Comparison of ENCODE assay signal across 10 cellular contexts in genomic region chr16:49183911-49184310, GRCh38.
DNase-seq lines count a peak whose midpoint lies in the region; ATAC-seq and TF ChIP-seq lines count a peak whose summit lies in the region.
"Had no signal": no experiment of that assay in that cellular context is flagged by ENCODE, and none has a peak within 500 bp of the region (broad histone marks: within the 10 kb centered on the region; RNA-seq: fewer than 3 reads in every experiment).

No MANE protein-coding gene starts in this region.

- H3K9ac ChIP-seq in mesendoderm (ENCODE audit: low read length) = no peak overlapping the region

- H3K79me2 ChIP-seq in mesendoderm (ENCODE audit: control insufficient read depth, insufficient read depth, low read length) = no peaks in the 10 kb centered on the region

- no peaks in the 10 kb centered on the region for H3K36me3 ChIP-seq in Peyer's patch
- no peaks in the 10 kb centered on the region for H3K36me3 ChIP-seq in mesendoderm (ENCODE audit: control insufficient read depth, insufficient read depth, low read length)
- H3K36me3 ChIP-seq: brain microvascular endothelial cell had no signal

- H3K27ac ChIP-seq in Peyer's patch = no peak overlapping the region
- no peak overlapping the region for H3K27ac ChIP-seq in mesendoderm (ENCODE audit: low read depth, low read length)
- H3K27ac ChIP-seq: brain microvascular endothelial cell, HL-60 had no signal

- no peak overlapping the region for H3K18ac ChIP-seq in mesendoderm (ENCODE audit: low read length)

- no CpG with 5 or more reads among the region's 5 CpGs for WGBS in mesendoderm (ENCODE audit: extremely low coverage, insufficient coverage, low lambda C conversion rate)

- no peak overlapping the region for H3K27ac Mint-ChIP-seq in stimulated activated memory B cell treated with anti-CD40 and anti-IgM and Interleukin-4, amounts not matched to agents 10 μg/mL and 1 μg/mL and 100 μg/mL, for 72 hours

- ATAC-seq in stimulated activated memory B cell treated with anti-CD40 and anti-IgM and Interleukin-4, amounts not matched to agents 10 μg/mL and 1 μg/mL and 100 μg/mL, for 72 hours = no peak
- no peak for ATAC-seq in HG03442 (IDR thresholded peaks at IDR 0.05; ENCODE audit: unreplicated experiment)

- no peak overlapping the region for H3K4ac ChIP-seq in mesendoderm (ENCODE audit: low read depth, low read length)

- peak in 4 of 6 experiments; percentile 8 to 59 (median 54) for TF ChIP-seq CTCF in Peyer's patch (IDR thresholded peaks at IDR 0.05)

- no peak for TF ChIP-seq POLR2A in Peyer's patch (IDR thresholded peaks at IDR 0.05)

- no peak overlapping the region for H2BK5ac ChIP-seq in mesendoderm (ENCODE audit: low read length)

- H3K4me3 Mint-ChIP-seq in stimulated activated memory B cell treated with anti-CD40 and anti-IgM and Interleukin-4, amounts not matched to agents 10 μg/mL and 1 μg/mL and 100 μg/mL, for 72 hours = no peak overlapping the region

- no peaks in the 10 kb centered on the region for H3K36me3 Mint-ChIP-seq in stimulated activated memory B cell treated with anti-CD40 and anti-IgM and Interleukin-4, amounts not matched to agents 10 μg/mL and 1 μg/mL and 100 μg/mL, for 72 hours

- no peaks in the 10 kb centered on the region for H3K9me3 ChIP-seq in Peyer's patch

- peak in 2 of 3 experiments; percentile 26 to 51 for DNase-seq in NCI-H1417 (lab: John Stamatoyannopoulos, UW)
- no peak for DNase-seq in NCI-H1417 treated with DMSO at 0.1 percent for 48 hours (lab: John Stamatoyannopoulos, UW)
- peak; percentile 30 for DNase-seq in HuH-7 (ENCODE audit: low spot score)
- DNase-seq in Peyer's patch = peak in 2 of 3 donors; percentile 55 to 58
- peak; percentile 64 for DNase-seq in mesendoderm
- DNase-seq in cerebellum (ENCODE audit: low spot score) = no peak
- DNase-seq: brain microvascular endothelial cell had no signal

- no peaks in the 10 kb centered on the region for H3K27me3 Mint-ChIP-seq in stimulated activated memory B cell treated with anti-CD40 and anti-IgM and Interleukin-4, amounts not matched to agents 10 μg/mL and 1 μg/mL and 100 μg/mL, for 72 hours

- H3K27me3 ChIP-seq in Peyer's patch (no peaks in the 10 kb centered on the region), mesendoderm (ENCODE audit: insufficient read depth, low read length, poor library complexity) (no peaks in the 10 kb centered on the region)
- H3K27me3 ChIP-seq: brain microvascular endothelial cell had no signal

- no peaks in the 10 kb centered on the region for H3K79me1 ChIP-seq in mesendoderm (ENCODE audit: low read length)

- H3K4me1 Mint-ChIP-seq in stimulated activated memory B cell treated with anti-CD40 and anti-IgM and Interleukin-4, amounts not matched to agents 10 μg/mL and 1 μg/mL and 100 μg/mL, for 72 hours = no peaks in the 10 kb centered on the region

- H3K4me3 ChIP-seq in Peyer's patch (no peak overlapping the region), mesendoderm (ENCODE audit: low read length) (no peak overlapping the region)

- H3K4me2 ChIP-seq in mesendoderm (ENCODE audit: low read length) = no peak overlapping the region

- H4K8ac ChIP-seq in mesendoderm (ENCODE audit: low read depth, low read length) = no peak overlapping the region

- peaks cover 3% of the 10 kb centered on the region for H3K9me3 Mint-ChIP-seq in stimulated activated memory B cell treated with anti-CD40 and anti-IgM and Interleukin-4, amounts not matched to agents 10 μg/mL and 1 μg/mL and 100 μg/mL, for 72 hours

- H2BK120ac ChIP-seq in mesendoderm (ENCODE audit: low read depth, low read length) = no peak overlapping the region

- no peak overlapping the region for H3K23ac ChIP-seq in mesendoderm (ENCODE audit: low read length)

- H2BK15ac ChIP-seq in mesendoderm (replicated peaks; ENCODE audit: low read depth) = no peak overlapping the region

- H4K5ac ChIP-seq in mesendoderm (ENCODE audit: low read length) = no peak overlapping the region

- H2AK5ac ChIP-seq in mesendoderm (ENCODE audit: low read length) = no peak overlapping the region

- H3K4me1 ChIP-seq in Peyer's patch (peaks cover 0 to 9% (median 3%) of the 10 kb centered on the region in 4 donors), mesendoderm (ENCODE audit: control insufficient read depth, low read depth, low read length) (no peaks in the 10 kb centered on the region)

- H3K56ac ChIP-seq in mesendoderm (ENCODE audit: low read length) = no peak overlapping the region

Comparison
In these comparisons a context has a peak if more than half of its experiments do, and no peak if none do; other contexts are left out.
1. DNase-seq: peak in NCI-H1417 (2 of 3), HuH-7 (single experiment), Peyer's patch (2 of 3) and mesendoderm (single experiment); none in NCI-H1417 treated with DMSO at 0.1 percent for 48 hours (single experiment) and cerebellum (single experiment).